8 cellular contexts compared by ENCODE assay signal in genomic region chr10:110918269-110918632, GRCh38.
DNase-seq lines count a peak whose midpoint lies in the region.

No MANE protein-coding gene starts in this region.

- DNase-seq in HAP-1 (ENCODE audit: low spot score in 2 of 2) = peak; percentile 94 to 98
- peak; percentile 68 for DNase-seq in SIG-M5 (lab: John Stamatoyannopoulos, UW)
- peak; percentile 80 for DNase-seq in brain pericyte (ENCODE audit: low read depth, low spot score)
- DNase-seq in iPS-NIHi11 (ENCODE audit: low spot score) = peak; percentile 95
- peak; percentile 79 for DNase-seq in stimulated activated CD4-positive, alpha-beta T cell treated with anti-CD3 and anti-CD28 coated beads, Interleukin-12 subunit alpha, Interleukin-12 subunit beta, amount 100 ng/mL, for 4 hours
- DNase-seq in hypothalamus (lab: John Stamatoyannopoulos, UW) = no peak
- no peak for DNase-seq in DMS79 treated with DMSO at 0.1 percent for 48 hours (lab: John Stamatoyannopoulos, UW)

- H3K9me3 ChIP-seq in HAP-1 = no peaks in the 10 kb centered on the region

- H3K27ac ChIP-seq in ACC112 (ENCODE audit: low read depth, low read length) = peak overlapping the region; percentile 97

- no peaks in the 10 kb centered on the region for H3K27me3 ChIP-seq in ACC112 (ENCODE audit: insufficient read depth, low read length)
- no peaks in the 10 kb centered on the region for H3K27me3 ChIP-seq in HAP-1 (ENCODE audit: low read depth)

- H3K36me3 ChIP-seq in ACC112 (ENCODE audit: insufficient read depth, low read length) (0 out of 2 replicates have a peak, but pooled peaks cover 4% of the 10 kb centered on the region), HAP-1 (replicated peaks) (no peaks in the 10 kb centered on the region; the same call in 1 of the 2 replicates)

- peak overlapping the region; percentile 67 for H2AFZ ChIP-seq in ACC112 (ENCODE audit: low read length, unreplicated experiment)

- H3K4me1 ChIP-seq in ACC112 (ENCODE audit: control insufficient read depth, insufficient read depth, low read length, unreplicated experiment) (peaks cover 16% of the 10 kb centered on the region), HAP-1 (peaks cover 37% of the 10 kb centered on the region)

- in situ Hi-C loops in HAP-1 (cut with MboI; ENCODE audit: low sequenced_read_pairs) = no loop called here

- peak overlapping the region; percentile 81 for H3K4me3 ChIP-seq in ACC112 (ENCODE audit: low read depth, low read length)
- peak overlapping the region; percentile 92 for H3K4me3 ChIP-seq in HAP-1

- H3K79me2 ChIP-seq in ACC112 (ENCODE audit: control insufficient read depth, insufficient read depth, low read length, unreplicated experiment) = peaks cover 45% of the 10 kb centered on the region

Comparison
In these comparisons a context has a peak if more than half of its experiments do, and no peak if none do; other contexts are left out.
1. DNase-seq: peak in HAP-1 (2 of 2), SIG-M5 (single experiment), brain pericyte (single experiment), iPS-NIHi11 (single experiment) and stimulated activated CD4-positive, alpha-beta T cell treated with anti-CD3 and anti-CD28 coated beads, Interleukin-12 subunit alpha, Interleukin-12 subunit beta, amount 100 ng/mL, for 4 hours (single experiment); none in hypothalamus (0 of 51) and DMS79 treated with DMSO at 0.1 percent for 48 hours (single experiment).